19 cellular contexts compared by ENCODE assay signal in the genomic region with DNA sequence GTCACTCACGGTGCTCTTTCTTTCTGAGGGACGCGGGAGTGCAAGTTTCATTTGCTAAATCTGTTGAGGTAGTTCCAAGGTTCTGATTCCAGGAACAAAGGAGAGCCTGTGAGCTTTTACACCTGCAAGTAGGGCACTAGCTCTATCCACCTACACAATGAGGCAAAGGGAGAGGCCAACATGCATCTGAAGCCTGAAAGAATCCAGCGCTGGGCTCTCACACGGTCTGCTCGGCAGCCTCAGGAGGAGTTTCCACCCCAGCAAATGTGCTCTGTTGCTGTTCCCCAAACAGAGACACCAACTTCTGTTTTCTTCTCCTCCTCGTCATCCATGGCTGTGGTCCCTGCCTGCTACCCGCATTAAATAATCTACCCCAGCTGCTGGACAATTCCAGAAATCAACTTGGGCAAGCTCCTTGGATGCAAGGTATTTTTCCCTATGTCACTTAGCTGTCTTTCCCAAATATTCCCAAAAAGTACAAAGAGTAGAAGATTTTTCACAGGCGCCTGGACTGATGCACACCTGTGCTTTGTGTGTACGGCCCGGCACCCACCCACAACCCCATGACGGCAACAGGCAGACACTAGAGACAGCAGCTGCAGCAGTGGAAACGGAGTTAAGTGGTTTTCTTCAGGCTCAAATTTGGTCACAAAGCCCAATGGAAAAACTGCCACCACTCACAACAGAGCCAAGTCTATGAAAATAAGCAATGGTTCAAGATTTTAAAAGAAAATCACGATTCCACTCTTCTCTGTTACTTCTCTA.
"Had no signal": no experiment of that assay in that cellular context is flagged by ENCODE, and none has a peak within 500 bp of the region (broad histone marks: within the 10 kb centered on the region; RNA-seq: fewer than 3 reads in every experiment).

No MANE protein-coding gene starts in this region.

- DNase-seq: activated CD4-positive, alpha-beta T cell treated with anti-CD3 and anti-CD28 coated beads for 4 hours; activated CD8-positive, alpha-beta T cell treated with anti-CD3 and anti-CD28 coated beads for 36 hours; activated gamma-delta T cell treated with Interleukin-2 at 50 U/mL for 16 hours; activated naive CD8-positive, alpha-beta T cell treated with anti-CD3 and anti-CD28 coated beads, Interleukin-2, amount 10 ng/mL, durations not matched to agents 7 days and 5 days; activated T-cell treated with anti-CD3 and anti-CD28 coated beads, Interleukin-2, amount 50 U/mL, for 72 hours; anterior cingulate cortex; dermis blood vessel endothelial cell; effector memory CD8-positive, alpha-beta T cell; foreskin melanocyte; heart left ventricle; left cardiac atrium; lower lobe of right lung; substantia nigra; T-helper 2 cell; transverse colon had no signal

- H3K36me3 ChIP-seq: breast epithelium, transverse colon had no signal

- H3K4me3 Mint-ChIP-seq: activated CD8-positive, alpha-beta T cell treated with anti-CD3 and anti-CD28 coated beads for 36 hours; activated naive CD8-positive, alpha-beta T cell treated with anti-CD3 and anti-CD28 coated beads, Interleukin-2, amount 10 ng/mL, durations not matched to agents 7 days and 5 days; activated T-cell treated with anti-CD3 and anti-CD28 coated beads, Interleukin-2, amount 50 U/mL, for 72 hours; effector memory CD8-positive, alpha-beta T cell; mesothelial cell of epicardium; stimulated activated effector memory CD8-positive, alpha-beta T cell treated with anti-CD3 and anti-CD28 coated beads, Interleukin-12 subunit alpha, Interleukin-12 subunit beta, amount 100 ng/mL, for 72 hours had no signal

- H3K4me1 ChIP-seq: breast epithelium, lower lobe of right lung, vagina had no signal

- H3K9me3 ChIP-seq: breast epithelium, heart left ventricle, lower lobe of right lung, transverse colon, vagina had no signal

- H3K4me3 ChIP-seq: breast epithelium, heart left ventricle, lower lobe of right lung, transverse colon, vagina had no signal

- H3K9me3 Mint-ChIP-seq: activated CD8-positive, alpha-beta T cell treated with anti-CD3 and anti-CD28 coated beads for 36 hours; activated naive CD8-positive, alpha-beta T cell treated with anti-CD3 and anti-CD28 coated beads, Interleukin-2, amount 10 ng/mL, durations not matched to agents 7 days and 5 days; activated T-cell treated with anti-CD3 and anti-CD28 coated beads, Interleukin-2, amount 50 U/mL, for 72 hours; effector memory CD8-positive, alpha-beta T cell; mesothelial cell of epicardium; stimulated activated effector memory CD8-positive, alpha-beta T cell treated with anti-CD3 and anti-CD28 coated beads, Interleukin-12 subunit alpha, Interleukin-12 subunit beta, amount 100 ng/mL, for 72 hours had no signal

- H3K27ac ChIP-seq: breast epithelium, heart left ventricle, lower lobe of right lung, transverse colon, vagina had no signal

- H3K27me3 Mint-ChIP-seq: activated CD8-positive, alpha-beta T cell treated with anti-CD3 and anti-CD28 coated beads for 36 hours; activated naive CD8-positive, alpha-beta T cell treated with anti-CD3 and anti-CD28 coated beads, Interleukin-2, amount 10 ng/mL, durations not matched to agents 7 days and 5 days; effector memory CD8-positive, alpha-beta T cell had no signal

- H3K36me3 Mint-ChIP-seq: activated naive CD8-positive, alpha-beta T cell treated with anti-CD3 and anti-CD28 coated beads, Interleukin-2, amount 10 ng/mL, durations not matched to agents 7 days and 5 days; stimulated activated effector memory CD8-positive, alpha-beta T cell treated with anti-CD3 and anti-CD28 coated beads, Interleukin-12 subunit alpha, Interleukin-12 subunit beta, amount 100 ng/mL, for 72 hours had no signal

- ATAC-seq: activated CD8-positive, alpha-beta T cell treated with anti-CD3 and anti-CD28 coated beads for 36 hours; activated T-cell treated with anti-CD3 and anti-CD28 coated beads, Interleukin-2, amount 50 U/mL, for 72 hours; effector memory CD8-positive, alpha-beta T cell; heart left ventricle; left cardiac atrium; lower lobe of right lung; stimulated activated effector memory CD8-positive, alpha-beta T cell treated with anti-CD3 and anti-CD28 coated beads, Interleukin-12 subunit alpha, Interleukin-12 subunit beta, amount 100 ng/mL, for 72 hours had no signal

- H3K27ac Mint-ChIP-seq: activated CD8-positive, alpha-beta T cell treated with anti-CD3 and anti-CD28 coated beads for 36 hours; activated naive CD8-positive, alpha-beta T cell treated with anti-CD3 and anti-CD28 coated beads, Interleukin-2, amount 10 ng/mL, durations not matched to agents 7 days and 5 days; effector memory CD8-positive, alpha-beta T cell; mesothelial cell of epicardium; stimulated activated effector memory CD8-positive, alpha-beta T cell treated with anti-CD3 and anti-CD28 coated beads, Interleukin-12 subunit alpha, Interleukin-12 subunit beta, amount 100 ng/mL, for 72 hours had no signal

- H3K27me3 ChIP-seq: breast epithelium, heart left ventricle, transverse colon, vagina had no signal
